ENCODE assay signal across 1 cellular context in genomic region chr1:75855010-75855409, GRCh38.
TF ChIP-seq lines count a peak whose summit lies in the region.

No MANE protein-coding gene starts in this region.

TF ChIP-seq in K562, 482 proteins besides CTCF, POLR2A, EP300 and RAD21 (continued from another document):
- TF ChIP-seq CEBPG (CRISPR knock-in tag; IDR thresholded peaks at IDR 0.05) (no peak), CEBPG (tag; conservative IDR thresholded peaks at IDR 0.05 in 1 of 2, IDR thresholded peaks at IDR 0.05 in 1 of 2) (peak; percentile 52 to 57; a peak in 2 of 4 replicates), ZNF449 (CRISPR knock-in tag; IDR thresholded peaks at IDR 0.05) (no peak), STAG1 (CRISPR knock-in tag; IDR thresholded peaks at IDR 0.05; ENCODE audit: borderline replicate concordance) (no peak), FOXA3 (CRISPR knock-in tag; conservative IDR thresholded peaks at IDR 0.05 in 1 of 2, IDR thresholded peaks at IDR 0.05 in 1 of 2) (0 out of 4 replicates have a peak, but pooled peaks of 1 of the 2 experiments have one; percentile 18), ZBTB8A (IDR thresholded peaks at IDR 0.05; ENCODE audit: partially characterized antibody) (no peak), SFPQ (IDR thresholded peaks at IDR 0.05; ENCODE audit: low read depth, low read length) (no peak), ZFP91 (CRISPR knock-in tag; IDR thresholded peaks at IDR 0.05) (no peak), ATF6 (CRISPR knock-in tag; IDR thresholded peaks at IDR 0.05) (no peak), TAL1 (IDR thresholded peaks at IDR 0.05) (peak; percentile 30; the same call in 1 of the 2 replicates), MCM3 (IDR thresholded peaks at IDR 0.05) (no peak), MCM7 (IDR thresholded peaks at IDR 0.05) (no peak), MLLT1 (IDR thresholded peaks at IDR 0.05) (peak in 1 of 2 experiments; percentile 30; a peak in 1 of 4 replicates), FUS (optimal IDR thresholded peaks at IDR 0.05; ENCODE audit: low read depth, low read length) (no peak), SREBF2 (CRISPR knock-in tag; IDR thresholded peaks at IDR 0.05) (no peak), TRIM24 (IDR thresholded peaks at IDR 0.05) (no peak), FOXK2 (conservative IDR thresholded peaks at IDR 0.05 in 1 of 2, IDR thresholded peaks at IDR 0.05 in 1 of 2; ENCODE audit: low read depth in 2 of 2) (no peak), ZBTB34 (CRISPR knock-in tag; IDR thresholded peaks at IDR 0.05) (no peak), TRIM25 (IDR thresholded peaks at IDR 0.05; ENCODE audit: borderline replicate concordance) (no peak), STAT5A (IDR thresholded peaks at IDR 0.05; ENCODE audit: borderline replicate concordance, low read length) (no peak), ZNF354B (CRISPR knock-in tag; IDR thresholded peaks at IDR 0.05) (no peak), FOXK1 (CRISPR knock-in tag; IDR thresholded peaks at IDR 0.05; ENCODE audit: borderline replicate concordance) (no peak), ZNF699 (CRISPR knock-in tag; IDR thresholded peaks at IDR 0.05; ENCODE audit: insufficient replicate concordance) (no peak), ZC3H4 (CRISPR knock-in tag; IDR thresholded peaks at IDR 0.05; ENCODE audit: borderline replicate concordance) (no peak), DIDO1 (tag; IDR thresholded peaks at IDR 0.05; ENCODE audit: low read depth) (no peak), NBN (IDR thresholded peaks at IDR 0.05; ENCODE audit: low read depth) (no peak), RBM39 (optimal IDR thresholded peaks at IDR 0.05; ENCODE audit: low read depth, low read length) (no peak), TSC22D4 (tag; IDR thresholded peaks at IDR 0.05) (no peak), POLR2AphosphoS5 (IDR thresholded peaks at IDR 0.05; ENCODE audit: control insufficient read depth, insufficient read depth, low read depth, low read length) (no peak), NFIC (IDR thresholded peaks at IDR 0.05) (no peak), NCOA6 (IDR thresholded peaks at IDR 0.05) (no peak), IRF9 (tag; IDR thresholded peaks at IDR 0.05) (no peak), PHF20 (IDR thresholded peaks at IDR 0.05; ENCODE audit: partially characterized antibody) (no peak), NFYB (IDR thresholded peaks at IDR 0.05; ENCODE audit: extremely low read depth, insufficient read length) (no peak), ZNF140 (CRISPR knock-in tag; IDR thresholded peaks at IDR 0.05) (no peak), POLR2AphosphoS2 (IDR thresholded peaks at IDR 0.05; ENCODE audit: low read length) (no peak), ZNF324 (CRISPR knock-in tag; IDR thresholded peaks at IDR 0.05) (no peak), NFATC3 (IDR thresholded peaks at IDR 0.05) (no peak), NRF1 (conservative IDR thresholded peaks at IDR 0.05 in 1 of 2, IDR thresholded peaks at IDR 0.05 in 1 of 2) (peak; percentile 66 to 73; a peak in 3 of 4 replicates), BRD9 (IDR thresholded peaks at IDR 0.05; ENCODE audit: low read depth, partially characterized antibody) (no peak), ZNF316 (IDR thresholded peaks at IDR 0.05) (no peak), NFE2L1 (tag; IDR thresholded peaks at IDR 0.05; ENCODE audit: borderline replicate concordance, low read depth) (no peak), PCBP1 (IDR thresholded peaks at IDR 0.05; ENCODE audit: low read depth, low read length, poor library complexity, severe bottlenecking) (no peak), ZNF75A (CRISPR knock-in tag; IDR thresholded peaks at IDR 0.05) (no peak), FOXO4 (CRISPR knock-in tag; IDR thresholded peaks at IDR 0.05) (no peak), RFX7 (CRISPR knock-in tag; IDR thresholded peaks at IDR 0.05) (no peak), DPF2 (IDR thresholded peaks at IDR 0.05) (peak; percentile 27; the same call in 1 of the 2 replicates), ZNF274 (IDR thresholded peaks at IDR 0.05; ENCODE audit: borderline replicate concordance, low read depth, low read length) (no peak)
